In genomic region chr20:23048283-23049200, GRCh38 we compare ENCODE assay signal across 1 cellular context.
A peak's percentile ranks its signal among the peaks of the same experiment; 100 is the strongest.
TF ChIP-seq lines count a peak whose summit lies in the region.

No MANE protein-coding gene starts in this region.

TF ChIP-seq in endothelial cell of umbilical vein, 7 proteins besides CTCF, POLR2A, EP300 and RAD21:
- TF ChIP-seq POLR2AphosphoS5 (IDR thresholded peaks at IDR 0.05; ENCODE audit: insufficient read depth, low read depth, low read length) (no peak), EZH2 (IDR thresholded peaks at IDR 0.05; ENCODE audit: borderline replicate concordance, low read depth, low read length, severe bottlenecking) (no peak), MAX (IDR thresholded peaks at IDR 0.05; ENCODE audit: insufficient read depth, insufficient read length) (peak; percentile 29)
